14 cellular contexts compared by ENCODE assay signal in genomic region chr11:20023082-20023426, GRCh38.
DNase-seq lines count a peak whose midpoint lies in the region; ATAC-seq and TF ChIP-seq lines count a peak whose summit lies in the region.
"Had no signal": no experiment of that assay in that cellular context is flagged by ENCODE, and none has a peak within 500 bp of the region (broad histone marks: within the 10 kb centered on the region; RNA-seq: fewer than 3 reads in every experiment).

No MANE protein-coding gene starts in this region.

- H3K27me3 ChIP-seq in H7 (ENCODE audit: control insufficient read depth, insufficient read depth, low read length): no peaks in the 10 kb centered on the region
- no peaks in the 10 kb centered on the region for H3K27me3 ChIP-seq in left ventricle myocardium inferior (ENCODE audit: low read depth)
- H3K27me3 ChIP-seq in osteoblast (ENCODE audit: insufficient read depth, low read length): no peaks in the 10 kb centered on the region
- H3K27me3 ChIP-seq: neutrophil had no signal

- H3K4me1 ChIP-seq in left ventricle myocardium inferior (peaks cover 48% of the 10 kb centered on the region), osteoblast (ENCODE audit: insufficient read depth, low read length) (peaks cover 14% of the 10 kb centered on the region)

- H3K4me3 ChIP-seq in H7 (ENCODE audit: insufficient read depth, low read depth, low read length) (peak overlapping the region; percentile 30), left ventricle myocardium inferior (no peak overlapping the region), osteoblast (ENCODE audit: insufficient read depth, low read length) (peak overlapping the region; percentile 27)
- H3K4me3 ChIP-seq: K562 had no signal

- H2AFZ ChIP-seq in osteoblast (ENCODE audit: low read length): no peak overlapping the region

- H3K4me1 Mint-ChIP-seq in brain (peaks cover 62% of the 10 kb centered on the region), progenitor cell of endocrine pancreas (ENCODE audit: low read depth) (peaks cover 42% of the 10 kb centered on the region)
- H3K4me1 Mint-ChIP-seq: B cell had no signal

- ATAC-seq in HG03378 (IDR thresholded peaks at IDR 0.05; ENCODE audit: unreplicated experiment) (no peak), HG02840 (IDR thresholded peaks at IDR 0.05; ENCODE audit: low FRiP score, unreplicated experiment) (no peak)

- H4K20me1 ChIP-seq in osteoblast (ENCODE audit: insufficient read depth, low read length): peaks cover 4% of the 10 kb centered on the region

- TF ChIP-seq CTCF in brain (conservative IDR thresholded peaks at IDR 0.05): no peak
- no peak for TF ChIP-seq CTCF in left ventricle myocardium inferior (IDR thresholded peaks at IDR 0.05; ENCODE audit: borderline replicate concordance)
- TF ChIP-seq CTCF in osteoblast (IDR thresholded peaks at IDR 0.05; ENCODE audit: extremely low read depth, low read depth, low read length): no peak
- no peak for TF ChIP-seq CTCF in progenitor cell of endocrine pancreas (IDR thresholded peaks at IDR 0.05; ENCODE audit: unreplicated experiment)

- H3K79me2 ChIP-seq in osteoblast (ENCODE audit: insufficient read depth, low read length): peaks cover 69% of the 10 kb centered on the region

- H3K4me3 Mint-ChIP-seq in brain (peak overlapping the region; percentile 54 to 86 (median 77)), progenitor cell of endocrine pancreas (ENCODE audit: low read depth) (no peak overlapping the region)
- H3K4me3 Mint-ChIP-seq: B cell had no signal

- H3K36me3 Mint-ChIP-seq in brain (no peaks in the 10 kb centered on the region), progenitor cell of endocrine pancreas (ENCODE audit: insufficient read depth) (no peaks in the 10 kb centered on the region)

- H3K9me3 ChIP-seq in left ventricle myocardium inferior (replicated peaks) (no peaks in the 10 kb centered on the region), osteoblast (ENCODE audit: low read depth, low read length) (no peaks in the 10 kb centered on the region)
- H3K9me3 ChIP-seq: neutrophil had no signal

- H3K9me3 Mint-ChIP-seq in brain (no peaks in the 10 kb centered on the region), progenitor cell of endocrine pancreas (ENCODE audit: low read depth) (no peaks in the 10 kb centered on the region)

- DNase-seq in H7 (no peak), left ventricle myocardium inferior (no peak), osteoblast (ENCODE audit: insufficient read length, low spot score, missing footprints) (no peak), progenitor cell of endocrine pancreas (ENCODE audit: low spot score, unreplicated experiment) (no peak)
- DNase-seq in activated CD4-positive, alpha-beta T cell treated with anti-CD3 and anti-CD28 coated beads, Interleukin-2, amount 50 U/mL, for 4 hours: no peak
- DNase-seq: activated T-cell treated with anti-CD3 and anti-CD28 coated beads, Interleukin-2, amount 50 U/mL, for 48 hours; NCI-H1930; NK-92 treated with Interleukin-12 subunit alpha and Interleukin-12 subunit beta, amount 100 ng/mL, for 24 hours had no signal

- H3K36me3 ChIP-seq in H7 (replicated peaks; ENCODE audit: control insufficient read depth, insufficient read depth, low read length) (no peaks in the 10 kb centered on the region), left ventricle myocardium inferior (no peaks in the 10 kb centered on the region), osteoblast (ENCODE audit: insufficient read depth, low read length) (no peaks in the 10 kb centered on the region)
- H3K36me3 ChIP-seq: neutrophil had no signal

- H3K4me2 ChIP-seq in osteoblast (ENCODE audit: insufficient read depth, low read length): peak overlapping the region; percentile 54

- H3K27ac ChIP-seq in left ventricle myocardium inferior (replicated peaks): peak overlapping the region; percentile 18
- no peak overlapping the region for H3K27ac ChIP-seq in osteoblast (ENCODE audit: low read depth, low read length)
- H3K27ac ChIP-seq: neutrophil had no signal

- intact Hi-C loops in left ventricle myocardium inferior (cut with micrococcal nuclease): no loop called here

- peak overlapping the region in 4 of 5 experiments; percentile 63 to 85 (median 80) for H3K27ac Mint-ChIP-seq in brain
- H3K27ac Mint-ChIP-seq in progenitor cell of endocrine pancreas: no peak overlapping the region
- H3K27ac Mint-ChIP-seq: B cell had no signal

- H3K27me3 Mint-ChIP-seq in brain (peaks cover 19% of the 10 kb centered on the region), progenitor cell of endocrine pancreas (no peaks in the 10 kb centered on the region)
